Comparison of ENCODE assay signal across 1 cellular context in genomic region chr7:158865462-158865922, GRCh38.
TF ChIP-seq lines count a peak whose summit lies in the region.

No MANE protein-coding gene starts in this region.

TF ChIP-seq in endothelial cell of umbilical vein, 7 proteins besides CTCF, POLR2A, EP300 and RAD21 (continued from another document):
- TF ChIP-seq MAX (IDR thresholded peaks at IDR 0.05; ENCODE audit: insufficient read depth, insufficient read length), result no peak
